2 cellular contexts compared by ENCODE assay signal in the genomic region with DNA sequence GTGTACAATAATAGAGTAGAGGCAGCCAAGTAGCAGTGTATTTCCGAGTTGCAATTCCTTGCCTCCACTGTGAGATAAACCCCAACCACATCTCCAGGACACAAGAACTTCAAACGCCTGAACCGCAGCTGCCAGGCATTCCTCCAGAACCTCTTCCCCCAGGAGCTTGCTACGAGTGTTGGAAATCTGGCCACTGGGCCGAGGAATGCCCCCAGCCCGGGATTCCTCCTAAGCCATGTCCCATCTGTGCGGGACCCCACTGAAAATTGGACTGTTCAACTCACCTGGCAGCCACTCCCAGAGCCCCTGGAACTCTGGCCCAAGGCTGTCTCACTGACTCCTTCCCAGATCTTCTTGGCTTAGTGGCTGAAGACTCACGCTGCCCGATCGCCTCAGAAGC. TPM values are rescaled to one million over a fixed set of nuclear protein-coding genes. Genes with fewer than 3 reads are reported as not detected.
"Had no signal": no experiment of that assay in that cellular context is flagged by ENCODE, and none has a peak within 500 bp of the region (broad histone marks: within the 10 kb centered on the region; RNA-seq: fewer than 3 reads in every experiment).

No MANE protein-coding gene starts in this region.

RNA-seq across cellular contexts. Expression of gene PRRT1B, which starts 3.9 kb away (rescaled TPM):
- total RNA-seq: G401, GM12878 had no signal
- polyA plus RNA-seq: GM12878 had no signal
